In the genomic region with DNA sequence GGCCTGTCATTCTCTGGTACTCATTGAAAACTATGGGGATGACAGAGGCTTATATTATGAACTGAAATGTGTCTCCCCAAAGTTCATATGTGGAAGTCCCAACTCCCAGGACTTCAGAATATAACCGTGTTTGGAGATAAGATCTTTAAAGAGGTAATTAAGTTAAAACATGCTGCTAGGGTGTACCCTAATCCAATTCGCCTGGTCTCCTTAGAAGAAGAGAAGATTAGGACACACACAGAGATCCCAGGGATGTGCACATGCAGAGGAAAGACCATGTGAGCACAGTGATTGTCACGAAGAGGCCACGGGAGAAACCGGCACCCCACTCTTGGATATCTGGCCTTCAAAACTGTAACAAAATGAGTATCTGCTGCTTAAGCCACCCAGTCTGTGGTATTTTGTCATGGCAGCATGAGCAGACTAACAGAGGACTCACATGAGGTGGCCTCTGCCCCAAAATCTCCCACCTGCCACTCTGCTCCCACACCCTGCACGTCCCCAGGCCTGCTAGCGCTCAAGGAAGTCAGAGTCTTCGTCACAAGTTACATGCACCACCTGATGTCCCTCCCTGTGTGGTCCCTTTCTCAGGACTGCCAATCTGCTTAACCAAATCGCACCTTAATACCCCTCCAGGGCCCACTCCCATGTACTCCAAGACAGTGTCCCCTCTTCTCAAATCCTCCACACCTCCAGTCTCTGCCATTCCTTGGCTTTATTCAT, we compare ENCODE assay signal across 1 cellular context.
TF ChIP-seq lines count a peak whose summit lies in the region.

No MANE protein-coding gene starts in this region.

TF ChIP-seq in GM23338, 12 proteins besides CTCF, POLR2A, EP300 and RAD21 (continued from another document):
- TF ChIP-seq, protein P1, sequence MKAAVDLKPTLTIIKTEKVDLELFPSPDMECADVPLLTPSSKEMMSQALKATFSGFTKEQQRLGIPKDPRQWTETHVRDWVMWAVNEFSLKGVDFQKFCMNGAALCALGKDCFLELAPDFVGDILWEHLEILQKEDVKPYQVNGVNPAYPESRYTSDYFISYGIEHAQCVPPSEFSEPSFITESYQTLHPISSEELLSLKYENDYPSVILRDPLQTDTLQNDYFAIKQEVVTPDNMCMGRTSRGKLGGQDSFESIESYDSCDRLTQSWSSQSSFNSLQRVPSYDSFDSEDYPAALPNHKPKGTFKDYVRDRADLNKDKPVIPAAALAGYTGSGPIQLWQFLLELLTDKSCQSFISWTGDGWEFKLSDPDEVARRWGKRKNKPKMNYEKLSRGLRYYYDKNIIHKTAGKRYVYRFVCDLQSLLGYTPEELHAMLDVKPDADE (IDR thresholded peaks at IDR 0.05): no peak
- TF ChIP-seq, protein P2, sequence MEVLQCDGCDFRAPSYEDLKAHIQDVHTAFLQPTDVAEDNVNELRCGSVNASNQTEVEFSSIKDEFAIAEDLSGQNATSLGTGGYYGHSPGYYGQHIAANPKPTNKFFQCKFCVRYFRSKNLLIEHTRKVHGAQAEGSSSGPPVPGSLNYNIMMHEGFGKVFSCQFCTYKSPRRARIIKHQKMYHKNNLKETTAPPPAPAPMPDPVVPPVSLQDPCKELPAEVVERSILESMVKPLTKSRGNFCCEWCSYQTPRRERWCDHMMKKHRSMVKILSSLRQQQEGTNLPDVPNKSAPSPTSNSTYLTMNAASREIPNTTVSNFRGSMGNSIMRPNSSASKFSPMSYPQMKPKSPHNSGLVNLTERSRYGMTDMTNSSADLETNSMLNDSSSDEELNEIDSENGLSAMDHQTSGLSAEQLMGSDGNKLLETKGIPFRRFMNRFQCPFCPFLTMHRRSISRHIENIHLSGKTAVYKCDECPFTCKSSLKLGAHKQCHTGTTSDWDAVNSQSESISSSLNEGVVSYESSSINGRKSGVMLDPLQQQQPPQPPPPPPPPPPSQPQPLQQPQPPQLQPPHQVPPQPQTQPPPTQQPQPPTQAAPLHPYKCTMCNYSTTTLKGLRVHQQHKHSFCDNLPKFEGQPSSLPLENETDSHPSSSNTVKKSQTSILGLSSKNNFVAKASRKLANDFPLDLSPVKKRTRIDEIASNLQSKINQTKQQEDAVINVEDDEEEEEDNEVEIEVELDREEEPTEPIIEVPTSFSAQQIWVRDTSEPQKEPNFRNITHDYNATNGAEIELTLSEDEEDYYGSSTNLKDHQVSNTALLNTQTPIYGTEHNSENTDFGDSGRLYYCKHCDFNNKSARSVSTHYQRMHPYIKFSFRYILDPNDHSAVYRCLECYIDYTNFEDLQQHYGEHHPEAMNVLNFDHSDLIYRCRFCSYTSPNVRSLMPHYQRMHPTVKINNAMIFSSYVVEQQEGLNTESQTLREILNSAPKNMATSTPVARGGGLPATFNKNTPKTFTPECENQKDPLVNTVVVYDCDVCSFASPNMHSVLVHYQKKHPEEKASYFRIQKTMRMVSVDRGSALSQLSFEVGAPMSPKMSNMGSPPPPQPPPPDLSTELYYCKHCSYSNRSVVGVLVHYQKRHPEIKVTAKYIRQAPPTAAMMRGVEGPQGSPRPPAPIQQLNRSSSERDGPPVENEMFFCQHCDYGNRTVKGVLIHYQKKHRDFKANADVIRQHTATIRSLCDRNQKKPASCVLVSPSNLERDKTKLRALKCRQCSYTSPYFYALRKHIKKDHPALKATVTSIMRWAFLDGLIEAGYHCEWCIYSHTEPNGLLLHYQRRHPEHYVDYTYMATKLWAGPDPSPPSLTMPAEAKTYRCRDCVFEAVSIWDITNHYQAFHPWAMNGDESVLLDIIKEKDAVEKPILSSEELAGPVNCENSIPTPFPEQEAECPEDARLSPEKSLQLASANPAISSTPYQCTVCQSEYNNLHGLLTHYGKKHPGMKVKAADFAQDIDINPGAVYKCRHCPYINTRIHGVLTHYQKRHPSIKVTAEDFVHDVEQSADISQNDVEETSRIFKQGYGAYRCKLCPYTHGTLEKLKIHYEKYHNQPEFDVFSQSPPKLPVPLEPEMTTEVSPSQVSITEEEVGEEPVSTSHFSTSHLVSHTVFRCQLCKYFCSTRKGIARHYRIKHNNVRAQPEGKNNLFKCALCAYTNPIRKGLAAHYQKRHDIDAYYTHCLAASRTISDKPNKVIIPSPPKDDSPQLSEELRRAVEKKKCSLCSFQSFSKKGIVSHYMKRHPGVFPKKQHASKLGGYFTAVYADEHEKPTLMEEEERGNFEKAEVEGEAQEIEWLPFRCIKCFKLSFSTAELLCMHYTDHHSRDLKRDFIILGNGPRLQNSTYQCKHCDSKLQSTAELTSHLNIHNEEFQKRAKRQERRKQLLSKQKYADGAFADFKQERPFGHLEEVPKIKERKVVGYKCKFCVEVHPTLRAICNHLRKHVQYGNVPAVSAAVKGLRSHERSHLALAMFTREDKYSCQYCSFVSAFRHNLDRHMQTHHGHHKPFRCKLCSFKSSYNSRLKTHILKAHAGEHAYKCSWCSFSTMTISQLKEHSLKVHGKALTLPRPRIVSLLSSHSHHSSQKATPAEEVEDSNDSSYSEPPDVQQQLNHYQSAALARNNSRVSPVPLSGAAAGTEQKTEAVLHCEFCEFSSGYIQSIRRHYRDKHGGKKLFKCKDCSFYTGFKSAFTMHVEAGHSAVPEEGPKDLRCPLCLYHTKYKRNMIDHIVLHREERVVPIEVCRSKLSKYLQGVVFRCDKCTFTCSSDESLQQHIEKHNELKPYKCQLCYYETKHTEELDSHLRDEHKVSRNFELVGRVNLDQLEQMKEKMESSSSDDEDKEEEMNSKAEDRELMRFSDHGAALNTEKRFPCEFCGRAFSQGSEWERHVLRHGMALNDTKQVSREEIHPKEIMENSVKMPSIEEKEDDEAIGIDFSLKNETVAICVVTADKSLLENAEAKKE (CRISPR knock-in tag; IDR thresholded peaks at IDR 0.05): no peak
- TF ChIP-seq CREB1 (CRISPR knock-in tag; IDR thresholded peaks at IDR 0.05; ENCODE audit: low read depth) (no peak), ZNF331 (CRISPR knock-in tag; IDR thresholded peaks at IDR 0.05; ENCODE audit: low read depth) (no peak), EZH2 (IDR thresholded peaks at IDR 0.05; ENCODE audit: low read depth, unreplicated experiment) (no peak), NANOG (IDR thresholded peaks at IDR 0.05; ENCODE audit: borderline replicate concordance) (no peak), ZNF114 (CRISPR knock-in tag; IDR thresholded peaks at IDR 0.05) (no peak), JUNB (IDR thresholded peaks at IDR 0.05; ENCODE audit: unreplicated experiment) (no peak), POLR2AphosphoS5 (IDR thresholded peaks at IDR 0.05; ENCODE audit: low read depth) (no peak)
TF ChIP-seq in GM23338: peak in this region for 0.
